1 cellular context compared by ENCODE assay signal in the genomic region with DNA sequence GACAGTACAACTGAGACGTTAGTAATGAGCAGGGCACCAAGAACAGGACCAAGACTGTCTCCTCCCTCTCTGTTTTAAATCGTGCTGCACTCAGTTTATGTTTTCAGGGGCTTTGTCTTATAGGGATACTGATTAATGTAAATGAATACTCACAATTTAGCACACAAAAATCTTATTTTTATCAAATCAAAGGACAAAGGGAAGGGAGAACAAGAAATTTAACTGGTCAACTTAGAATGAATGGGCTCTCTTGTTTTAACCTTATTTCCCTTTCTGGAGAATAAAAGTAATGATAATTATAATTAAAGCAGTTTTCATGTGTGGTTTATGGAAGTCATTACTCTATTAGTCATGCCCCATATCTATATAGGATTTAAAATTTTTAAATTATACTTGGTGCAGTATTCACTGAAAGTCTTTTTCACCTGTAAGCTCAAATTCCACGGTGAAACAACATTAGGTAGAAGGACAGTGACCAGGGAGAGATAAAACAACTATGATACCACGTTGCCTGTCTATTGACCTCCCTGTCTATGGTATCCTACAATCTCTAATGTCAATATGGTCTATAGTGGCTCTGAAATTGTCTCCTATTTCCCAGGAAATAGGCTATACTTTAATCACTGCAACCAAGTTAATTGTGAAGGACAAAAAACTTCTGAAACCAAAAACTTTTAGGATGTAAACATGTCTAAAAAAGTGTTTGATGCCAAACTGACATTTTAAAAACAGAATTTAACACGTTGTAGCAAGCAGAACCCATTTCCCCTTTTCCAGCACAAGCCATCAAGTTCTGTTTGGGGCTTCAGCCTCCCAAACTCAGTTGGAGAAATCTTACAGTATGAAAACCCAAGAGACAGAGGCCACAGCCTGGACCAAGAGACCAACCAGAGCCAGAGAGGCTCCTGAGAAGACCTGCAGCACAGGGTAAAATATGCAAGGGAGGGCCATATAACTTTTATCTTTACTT.
A peak's percentile ranks its signal among the peaks of the same experiment; 100 is the strongest.
TF ChIP-seq lines count a peak whose summit lies in the region.

No MANE protein-coding gene starts in this region.

TF ChIP-seq in GM12878, 131 proteins besides CTCF, POLR2A, EP300 and RAD21:
- peak; percentile 57; the same call in 1 of the 2 replicates for TF ChIP-seq SPI1 (IDR thresholded peaks at IDR 0.05; ENCODE audit: borderline replicate concordance, insufficient read depth, low read depth, low read length)
- TF ChIP-seq SUZ12 (IDR thresholded peaks at IDR 0.05; ENCODE audit: unreplicated experiment), result no peak
